Comparison of ENCODE assay signal across 1 cellular context in the genomic region with DNA sequence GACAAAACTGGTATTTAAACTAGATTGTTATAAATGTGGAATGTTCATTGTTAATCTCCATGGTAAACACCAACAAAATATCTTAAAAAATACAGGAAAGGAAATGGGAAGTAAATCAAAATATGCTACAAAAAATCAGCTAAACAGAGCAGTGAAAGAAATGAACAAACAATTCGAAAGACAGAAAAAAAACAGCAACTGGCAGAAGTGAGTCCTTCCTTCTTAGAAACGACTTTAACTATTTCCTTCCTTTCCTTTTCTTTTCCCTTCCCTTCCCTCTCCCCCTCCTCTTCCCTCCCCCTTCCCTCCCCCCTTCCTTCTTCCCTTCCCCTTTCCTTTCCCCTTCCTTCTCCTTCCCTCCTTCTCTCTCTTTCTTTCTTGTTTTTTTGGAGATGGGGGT.
TF ChIP-seq lines count a peak whose summit lies in the region.

No MANE protein-coding gene starts in this region.

TF ChIP-seq in A549, 52 proteins besides CTCF, POLR2A, EP300 and RAD21:
- TF ChIP-seq PHF8 (IDR thresholded peaks at IDR 0.05; ENCODE audit: borderline replicate concordance, low read depth) (no peak), ZFP36 (IDR thresholded peaks at IDR 0.05; ENCODE audit: borderline replicate concordance, partially characterized antibody) (no peak), CBX2 (IDR thresholded peaks at IDR 0.05; ENCODE audit: borderline replicate concordance, low read depth) (no peak), NPAS2 (CRISPR knock-in tag; IDR thresholded peaks at IDR 0.05; ENCODE audit: borderline replicate concordance) (no peak), NFE2L2 (conservative IDR thresholded peaks at IDR 0.05; ENCODE audit: low read length) (no peak), RNF2 (IDR thresholded peaks at IDR 0.05; ENCODE audit: borderline replicate concordance, low read depth) (no peak), POLR2AphosphoS2 (conservative IDR thresholded peaks at IDR 0.05; ENCODE audit: low read length) (no peak)
- TF ChIP-seq, protein P1, sequence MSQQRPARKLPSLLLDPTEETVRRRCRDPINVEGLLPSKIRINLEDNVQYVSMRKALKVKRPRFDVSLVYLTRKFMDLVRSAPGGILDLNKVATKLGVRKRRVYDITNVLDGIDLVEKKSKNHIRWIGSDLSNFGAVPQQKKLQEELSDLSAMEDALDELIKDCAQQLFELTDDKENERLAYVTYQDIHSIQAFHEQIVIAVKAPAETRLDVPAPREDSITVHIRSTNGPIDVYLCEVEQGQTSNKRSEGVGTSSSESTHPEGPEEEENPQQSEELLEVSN (IDR thresholded peaks at IDR 0.05; ENCODE audit: borderline replicate concordance, low read depth), result no peak
